1 cellular context compared by ENCODE assay signal in the genomic region with DNA sequence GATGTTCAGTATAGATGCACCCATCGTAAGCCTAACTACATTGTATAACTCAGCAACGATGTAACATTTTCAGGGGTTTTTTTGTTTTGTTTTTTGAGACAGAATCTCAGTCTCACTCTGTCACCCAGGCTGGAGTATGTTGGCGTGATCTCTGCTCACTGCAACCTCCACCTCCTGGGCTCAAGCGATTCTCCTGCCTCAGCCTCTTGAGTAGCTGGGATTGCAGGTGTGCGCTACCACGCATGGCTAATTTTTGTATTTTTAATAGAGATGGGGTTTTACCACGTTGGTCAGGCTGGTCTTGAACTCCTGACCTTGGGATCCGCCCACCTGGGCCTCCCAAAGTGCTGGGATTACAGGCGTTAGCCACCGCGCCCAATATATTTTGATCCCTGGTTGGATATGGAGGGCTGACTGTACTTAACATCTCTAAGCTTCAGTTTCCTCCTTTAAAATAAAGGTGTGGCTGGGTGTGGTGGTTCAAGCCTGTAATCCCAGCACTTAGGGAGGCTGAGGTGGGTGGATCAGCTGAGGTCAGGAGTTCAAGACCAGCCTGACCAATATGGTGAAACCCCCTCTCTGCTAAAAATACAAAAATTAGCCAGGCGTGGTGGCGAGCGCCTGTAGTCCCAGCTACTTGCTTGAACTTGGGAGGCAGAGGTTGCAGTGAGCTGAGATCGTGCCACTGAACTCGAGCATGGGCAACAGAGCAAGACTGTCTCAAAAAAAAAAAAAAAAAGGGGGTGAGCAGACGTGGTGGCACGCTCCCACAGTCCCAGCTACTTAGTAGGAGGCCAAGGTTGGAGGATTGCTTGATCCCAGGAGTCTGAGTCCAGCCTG.
TF ChIP-seq lines count a peak whose summit lies in the region.

No MANE protein-coding gene starts in this region.

TF ChIP-seq in GM12891, 5 proteins besides CTCF, POLR2A, EP300 and RAD21:
- peak; percentile 3 for TF ChIP-seq PAX5 (IDR thresholded peaks at IDR 0.05; ENCODE audit: insufficient read depth, low read length, severe bottlenecking)
